In the genomic region with DNA sequence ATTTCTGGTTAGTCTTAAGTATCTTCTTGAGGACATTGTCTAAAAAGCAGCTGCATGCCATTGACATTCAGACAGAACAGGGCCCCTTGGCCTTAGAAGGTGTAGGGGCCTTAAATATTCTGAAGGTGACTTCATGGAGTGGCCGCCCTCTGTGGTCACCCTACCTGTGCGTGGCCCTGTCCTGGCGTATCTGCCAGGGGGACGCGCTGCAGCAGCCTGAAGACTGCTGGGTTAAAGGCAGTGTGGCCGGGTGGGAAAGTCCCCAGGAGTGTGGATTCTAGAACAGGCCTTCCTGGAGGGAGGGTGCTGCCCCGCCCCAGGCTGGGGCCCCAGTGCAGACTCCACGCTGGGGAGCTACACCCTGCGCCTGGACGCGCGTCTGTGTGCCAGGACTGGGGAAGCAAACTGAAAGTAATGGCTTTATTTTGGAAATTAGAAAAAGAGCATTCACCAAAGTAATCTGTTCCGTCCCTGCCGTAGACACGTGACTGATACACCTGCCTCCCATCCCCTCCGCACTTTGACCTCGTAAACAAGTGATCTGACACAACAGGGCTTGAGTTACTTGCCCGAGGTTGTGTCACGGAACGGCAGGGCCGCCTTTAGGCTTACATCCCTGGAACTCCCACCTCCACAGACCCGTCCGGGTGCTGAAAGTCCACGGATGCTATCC, we compare ENCODE assay signal across 8 cellular contexts. TPM values are rescaled to one million over a fixed set of nuclear protein-coding genes. Genes with fewer than 3 reads are reported as not detected.
DNase-seq lines count a peak whose midpoint lies in the region; ATAC-seq and TF ChIP-seq lines count a peak whose summit lies in the region.

No MANE protein-coding gene starts in this region.

- peaks cover 24% of the 10 kb centered on the region for H3K79me2 ChIP-seq in mammary epithelial cell (ENCODE audit: insufficient read depth, low read length)

- TF ChIP-seq CTCF in mammary epithelial cell (conservative IDR thresholded peaks at IDR 0.05 in 1 of 2, IDR thresholded peaks at IDR 0.05 in 1 of 2; ENCODE audit: extremely low read depth in 1 of 2, insufficient read depth in 1 of 2, low read depth in 1 of 2, low read length in 2 of 2) (no peak), stomach (IDR thresholded peaks at IDR 0.05) (no peak)

- no peaks in the 10 kb centered on the region for H4K20me1 ChIP-seq in mammary epithelial cell (ENCODE audit: insufficient read depth, low read length)

- peak in 26 of 34 experiments; percentile 15 to 54 (median 36) for DNase-seq in T-cell
- DNase-seq in mammary epithelial cell, result peak; percentile 44
- no peak for DNase-seq in memory B cell (ENCODE audit: low spot score in 2 of 2)
- DNase-seq in stomach, result peak; percentile 78
- DNase-seq in cerebellar nuclear complex (lab: John Stamatoyannopoulos, UW), result no peak
- DNase-seq in dedifferentiated amniotic fluid mesenchymal stem cell (ENCODE audit: extremely low spot score), result no peak

- peak overlapping the region; percentile 55 to 62 (median 58) for H3K4me3 ChIP-seq in mammary epithelial cell (replicated peaks in 1 of 3; ENCODE audit: insufficient read depth in 1 of 3, low read depth in 2 of 3, low read length in 3 of 3)
- peak overlapping the region; percentile 81 to 94 (median 90) for H3K4me3 ChIP-seq in stomach

- no peak for TF ChIP-seq EP300 in stomach (IDR thresholded peaks at IDR 0.05)

- 32% methylated on average over 15 of the region's 24 CpGs for WGBS in mammary epithelial cell (ENCODE audit: low coverage, missing lambda C conversion rate)
- 20 to 38% (median 35%) methylated on average over 24 of the region's 24 CpGs for WGBS in stomach, 5 donors

- peak overlapping the region; percentile 75 for H3K4me2 ChIP-seq in mammary epithelial cell (ENCODE audit: insufficient read depth, low read depth, low read length)

- peaks cover 14% of the 10 kb centered on the region for H3K4me1 ChIP-seq in mammary epithelial cell (ENCODE audit: insufficient read depth, low read length)
- peaks cover 25 to 54% (median 38%) of the 10 kb centered on the region in 4 donors for H3K4me1 ChIP-seq in stomach

- intact Hi-C loops in mammary epithelial cell (cut with micrococcal nuclease) (loop anchor here (1.0 kb wide), 1 partner anchor 73 kb away; no protein-coding TSS in a partner anchor), stomach (cut with DNase I; ENCODE audit: low total_unique reads) (no loop called here)

- ATAC-seq in GM19351 (IDR thresholded peaks at IDR 0.05; ENCODE audit: unreplicated experiment), result peak; percentile 61
- ATAC-seq in T-cell (replicated peaks in 1 of 4), result peak; percentile 26 to 73 (median 35)
- ATAC-seq in memory B cell (ENCODE audit: low read depth), result peak; percentile 68
- ATAC-seq in GM18870 (IDR thresholded peaks at IDR 0.05; ENCODE audit: unreplicated experiment), result no peak

- H3K27ac Mint-ChIP-seq in T-cell, result peak overlapping the region; percentile 87
- H3K27ac Mint-ChIP-seq in memory B cell, result peak overlapping the region; percentile 82

- H3K9me3 Mint-ChIP-seq in T-cell (no peaks in the 10 kb centered on the region), memory B cell (no peaks in the 10 kb centered on the region)

- H3K4me3 Mint-ChIP-seq in T-cell, result peak overlapping the region; percentile 78 to 90 (median 83)
- H3K4me3 Mint-ChIP-seq in memory B cell, result peak overlapping the region; percentile 81

- no peaks in the 10 kb centered on the region for H3K36me3 ChIP-seq in mammary epithelial cell (ENCODE audit: insufficient read depth, low read length)
- peaks cover 0 to 10% (median 2%) of the 10 kb centered on the region in 4 donors for H3K36me3 ChIP-seq in stomach

- H3K9me3 ChIP-seq in mammary epithelial cell (replicated peaks; ENCODE audit: insufficient read depth, low read length) (no peaks in the 10 kb centered on the region), stomach (no peaks in the 10 kb centered on the region)

- in situ Hi-C loops in mammary epithelial cell (cut with MboI; ENCODE audit: low sequenced_read_pairs in 2 of 2), result no loop called here

- H3K36me3 Mint-ChIP-seq in T-cell (peaks cover 12% of the 10 kb centered on the region), memory B cell (peaks cover 8% of the 10 kb centered on the region)

- H3K27me3 ChIP-seq in mammary epithelial cell (ENCODE audit: insufficient read depth, low read length) (no peaks in the 10 kb centered on the region), stomach (no peaks in the 10 kb centered on the region)

- H3K27me3 Mint-ChIP-seq in T-cell (no peaks in the 10 kb centered on the region), memory B cell (no peaks in the 10 kb centered on the region)

- no peak overlapping the region for H3K9ac ChIP-seq in mammary epithelial cell (ENCODE audit: insufficient read depth, low read length)

- CTCF ChIA-PET in T-cell (lab: Charles Lee) (interaction anchor here (0.6 to 0.7 kb wide), 3 partner anchors 22 to 229 kb away, joined by 3 to 10 read pairs (median 5); no protein-coding TSS in a partner anchor), mammary epithelial cell (lab: Charles Lee; ENCODE audit: low non-redundant PET) (no interaction called here)

- no peak for TF ChIP-seq POLR2A in stomach (IDR thresholded peaks at IDR 0.05)

- dilution Hi-C loops in mammary epithelial cell (cut with HindIII; ENCODE audit: low sequenced_read_pairs), result loop anchor here (5.0 kb wide), 1 partner anchor 41 kb away; no protein-coding TSS in a partner anchor

- peak overlapping the region; percentile 70 for H2AFZ ChIP-seq in mammary epithelial cell (ENCODE audit: low read depth, low read length)

- BruUV-seq in mammary epithelial cell (replicated peaks; lab: Mats Ljungman, UMichigan), result no TSS peak

- H3K27ac ChIP-seq in mammary epithelial cell (ENCODE audit: insufficient read depth, low read depth, low read length) (no peak overlapping the region), stomach (peak overlapping the region; percentile 78 to 97 (median 96))

- H3K4me1 Mint-ChIP-seq in T-cell, result peaks cover 49 to 57% (median 50%) of the 10 kb centered on the region in 3 donors
- peaks cover 28% of the 10 kb centered on the region for H3K4me1 Mint-ChIP-seq in memory B cell

- POLR2A ChIA-PET in T-cell (lab: Charles Lee), result interaction anchor here (0.5 to 0.6 kb wide), 3 partner anchors 62 to 244 kb away, joined by 4 to 6 read pairs (median 4); no protein-coding TSS in a partner anchor

RNA-seq across cellular contexts. Expression of a gene that starts 1.8 kb away (rescaled TPM):
- 10 to 100 TPM; 48.4 to 77.2 (median 65.1) TPM for total RNA-seq in T-cell
- 10 to 100 TPM; 32.5 to 35.8 TPM for total RNA-seq in mammary epithelial cell
- 13.1 TPM for polyA plus RNA-seq in mammary epithelial cell
- 49.0 TPM for polyA minus RNA-seq in mammary epithelial cell
- total RNA-seq in stomach, result 10 to 100 TPM; 35.0 to 83.1 (median 41.5) TPM
- polyA plus RNA-seq in stomach, result 10 to 100 TPM in 2 of 3 donors, 1 to 10 TPM in 1; 9.9 to 16.1 (median 10.4) TPM

Comparison
In these comparisons a context has a peak if more than half of its experiments do, and no peak if none do; other contexts are left out.
1. DNase-seq: peak in T-cell (26 of 34), mammary epithelial cell (single experiment) and stomach (single experiment); none in memory B cell (0 of 2), cerebellar nuclear complex (0 of 2) and dedifferentiated amniotic fluid mesenchymal stem cell (single experiment).